In genomic region chr20:53941680-53942079, GRCh38 we compare ENCODE assay signal across 10 cellular contexts.
DNase-seq lines count a peak whose midpoint lies in the region; ATAC-seq and TF ChIP-seq lines count a peak whose summit lies in the region.
"Had no signal": no experiment of that assay in that cellular context is flagged by ENCODE, and none has a peak within 500 bp of the region (broad histone marks: within the 10 kb centered on the region; RNA-seq: fewer than 3 reads in every experiment).

No MANE protein-coding gene starts in this region.

- H2BK120ac ChIP-seq in mesendoderm (ENCODE audit: low read depth, low read length): no peak overlapping the region

- in situ Hi-C loops in mammary epithelial cell (cut with MboI; ENCODE audit: low sequenced_read_pairs in 2 of 2): loop anchor here in 1 of 2 donors (5.0 to 10.0 kb wide), 3 partner anchors 123 to 364 kb away; partner anchors contain the start of gene PFDN4
- in situ Hi-C loops in transverse colon (cut with MboI; ENCODE audit: low pct_ligation_motif_present in 1 of 4, low pct_unique_long_range_greater_than_20kb in 1 of 4, low sequenced_read_pairs in 3 of 4): loop anchor here in 2 of 4 donors (5.0 to 10.0 kb wide), 2 partner anchors 364 to 367 kb away; no protein-coding TSS in a partner anchor

- no peak for TF ChIP-seq CTCF in mammary epithelial cell (conservative IDR thresholded peaks at IDR 0.05 in 1 of 2, IDR thresholded peaks at IDR 0.05 in 1 of 2; ENCODE audit: extremely low read depth in 1 of 2, insufficient read depth in 1 of 2, low read depth in 1 of 2, low read length in 2 of 2)
- no peak for TF ChIP-seq CTCF in breast epithelium (IDR thresholded peaks at IDR 0.05)
- no peak for TF ChIP-seq CTCF in transverse colon (IDR thresholded peaks at IDR 0.05)

- peak overlapping the region; percentile 63 for H3K4me3 Mint-ChIP-seq in activated naive CD8-positive, alpha-beta T cell treated with anti-CD3 and anti-CD28 coated beads, Interleukin-2, amount 10 ng/mL, durations not matched to agents 7 days and 5 days
- no peak overlapping the region for H3K4me3 Mint-ChIP-seq in natural killer cell treated with Interleukin-12 subunit alpha and Interleukin-12 subunit beta and Interleukin-15 and Interleukin-18, amount 100 ng/mL, for 72 hours

- no peak overlapping the region for H2BK5ac ChIP-seq in mesendoderm (ENCODE audit: low read length)

- no peak for ATAC-seq in activated naive CD8-positive, alpha-beta T cell treated with anti-CD3 and anti-CD28 coated beads, Interleukin-2, amount 10 ng/mL, durations not matched to agents 7 days and 5 days (ENCODE audit: low read depth)
- no peak for ATAC-seq in GM18861 (IDR thresholded peaks at IDR 0.05; ENCODE audit: unreplicated experiment)
- ATAC-seq in natural killer cell treated with Interleukin-12 subunit alpha and Interleukin-12 subunit beta and Interleukin-15 and Interleukin-18, amount 100 ng/mL, for 72 hours: no peak

- POLR2A ChIA-PET in activated naive CD8-positive, alpha-beta T cell treated with anti-CD3 and anti-CD28 coated beads, Interleukin-2, amount 10 ng/mL, durations not matched to agents 7 days and 5 days (lab: Charles Lee): interaction anchor here (0.9 kb wide), 1 partner anchor 122 kb away, joined by 3 read pairs; no protein-coding TSS in a partner anchor

- no peaks in the 10 kb centered on the region for H4K20me1 ChIP-seq in mammary epithelial cell (ENCODE audit: insufficient read depth, low read length)

- H3K4me3 ChIP-seq in mammary epithelial cell (replicated peaks in 1 of 3; ENCODE audit: insufficient read depth in 1 of 3, low read depth in 2 of 3, low read length in 3 of 3) (no peak overlapping the region), breast epithelium (no peak overlapping the region), mesendoderm (ENCODE audit: low read length) (no peak overlapping the region), transverse colon (no peak overlapping the region)

- TF ChIP-seq POLR2A in breast epithelium (IDR thresholded peaks at IDR 0.05) (no peak), transverse colon (IDR thresholded peaks at IDR 0.05) (no peak)

- no peak overlapping the region for H2BK15ac ChIP-seq in mesendoderm (replicated peaks; ENCODE audit: low read depth)

- H3K23ac ChIP-seq in mesendoderm (ENCODE audit: low read length): no peak overlapping the region

- H4K5ac ChIP-seq in mesendoderm (ENCODE audit: low read length): no peak overlapping the region

- DNase-seq in mammary epithelial cell: no peak
- DNase-seq in breast epithelium (ENCODE audit: low spot score in 2 of 2): no peak
- no peak for DNase-seq in activated naive CD8-positive, alpha-beta T cell treated with anti-CD3 and anti-CD28 coated beads, Interleukin-2, amount 10 ng/mL, durations not matched to agents 7 days and 5 days
- DNase-seq in mesendoderm: no peak
- no peak for DNase-seq in transverse colon
- no peak for DNase-seq in natural killer cell treated with Interleukin-12 subunit alpha and Interleukin-12 subunit beta and Interleukin-15 and Interleukin-18, amount 100 ng/mL, for 72 hours (ENCODE audit: low spot score)
- DNase-seq in ureter (ENCODE audit: low spot score): no peak
- DNase-seq: activated CD8-positive, alpha-beta memory T cell treated with anti-CD3 and anti-CD28 coated beads for 24 hours; NCI-H1417 treated with DMSO at 0.1 percent for 48 hours had no signal

- peaks cover 28% of the 10 kb centered on the region for H3K4me1 ChIP-seq in mammary epithelial cell (ENCODE audit: insufficient read depth, low read length)
- H3K4me1 ChIP-seq in breast epithelium: peaks cover 0 to 11% of the 10 kb centered on the region in 2 donors
- H3K4me1 ChIP-seq in mesendoderm (ENCODE audit: control insufficient read depth, low read depth, low read length): peaks cover 22% of the 10 kb centered on the region
- peaks cover 6 to 44% (median 23%) of the 10 kb centered on the region in 4 donors for H3K4me1 ChIP-seq in transverse colon

- no peak overlapping the region for H3K9ac ChIP-seq in mammary epithelial cell (ENCODE audit: insufficient read depth, low read length)
- no peak overlapping the region for H3K9ac ChIP-seq in mesendoderm (ENCODE audit: low read length)

- no peaks in the 10 kb centered on the region for H3K79me1 ChIP-seq in mesendoderm (ENCODE audit: low read length)

- no peaks in the 10 kb centered on the region for H3K79me2 ChIP-seq in mammary epithelial cell (ENCODE audit: insufficient read depth, low read length)
- H3K79me2 ChIP-seq in mesendoderm (ENCODE audit: control insufficient read depth, insufficient read depth, low read length): no peaks in the 10 kb centered on the region

- intact Hi-C loops in mammary epithelial cell (cut with micrococcal nuclease) (loop anchor here (2.0 to 10.0 kb wide), 4 partner anchors 706 to 1629 kb away; partner anchors contain the start of gene TSHZ2), breast epithelium (cut with DNase I; ENCODE audit: low total_unique reads) (loop anchor here (10.0 kb wide), 1 partner anchor 367 kb away; no protein-coding TSS in a partner anchor), transverse colon (cut with DNase I; ENCODE audit: low total_unique reads) (no loop called here)

- peaks cover 1% of the 10 kb centered on the region for H3K36me3 Mint-ChIP-seq in activated naive CD8-positive, alpha-beta T cell treated with anti-CD3 and anti-CD28 coated beads, Interleukin-2, amount 10 ng/mL, durations not matched to agents 7 days and 5 days
- no peaks in the 10 kb centered on the region for H3K36me3 Mint-ChIP-seq in natural killer cell treated with Interleukin-12 subunit alpha and Interleukin-12 subunit beta and Interleukin-15 and Interleukin-18, amount 100 ng/mL, for 72 hours

- H3K27ac Mint-ChIP-seq in activated naive CD8-positive, alpha-beta T cell treated with anti-CD3 and anti-CD28 coated beads, Interleukin-2, amount 10 ng/mL, durations not matched to agents 7 days and 5 days: peak overlapping the region; percentile 58
- no peak overlapping the region for H3K27ac Mint-ChIP-seq in natural killer cell treated with Interleukin-12 subunit alpha and Interleukin-12 subunit beta and Interleukin-15 and Interleukin-18, amount 100 ng/mL, for 72 hours

- H3K4me2 ChIP-seq in mammary epithelial cell (ENCODE audit: insufficient read depth, low read depth, low read length): peak overlapping the region; percentile 48
- H3K4me2 ChIP-seq in mesendoderm (ENCODE audit: low read length): no peak overlapping the region

- H3K4me1 Mint-ChIP-seq in activated naive CD8-positive, alpha-beta T cell treated with anti-CD3 and anti-CD28 coated beads, Interleukin-2, amount 10 ng/mL, durations not matched to agents 7 days and 5 days: peaks cover 43% of the 10 kb centered on the region
- H3K4me1 Mint-ChIP-seq in natural killer cell treated with Interleukin-12 subunit alpha and Interleukin-12 subunit beta and Interleukin-15 and Interleukin-18, amount 100 ng/mL, for 72 hours (ENCODE audit: low read depth in 2 of 2): peaks cover 30 to 34% of the 10 kb centered on the region in 2 donors

- H3K4ac ChIP-seq in mesendoderm (ENCODE audit: low read depth, low read length): no peak overlapping the region

- no peak overlapping the region for H2AK5ac ChIP-seq in mesendoderm (ENCODE audit: low read length)

- H3K56ac ChIP-seq in mesendoderm (ENCODE audit: low read length): no peak overlapping the region

- BruUV-seq in mammary epithelial cell (replicated peaks; lab: Mats Ljungman, UMichigan): no TSS peak

- H3K27ac ChIP-seq in mammary epithelial cell (ENCODE audit: insufficient read depth, low read depth, low read length) (no peak overlapping the region), breast epithelium (peak overlapping the region in 1 of 2 donors; percentile 42), mesendoderm (ENCODE audit: low read depth, low read length) (no peak overlapping the region), transverse colon (peak overlapping the region; percentile 65 to 79 (median 74))

- H3K27me3 ChIP-seq in mammary epithelial cell (ENCODE audit: insufficient read depth, low read length): no peaks in the 10 kb centered on the region
- no peaks in the 10 kb centered on the region for H3K27me3 ChIP-seq in breast epithelium
- no peaks in the 10 kb centered on the region for H3K27me3 ChIP-seq in mesendoderm (ENCODE audit: insufficient read depth, low read length, poor library complexity)
- H3K27me3 ChIP-seq in transverse colon: no peaks in the 10 kb centered on the region

- no peaks in the 10 kb centered on the region for H3K36me3 ChIP-seq in mammary epithelial cell (ENCODE audit: insufficient read depth, low read length)
- H3K36me3 ChIP-seq in breast epithelium: no peaks in the 10 kb centered on the region
- H3K36me3 ChIP-seq in mesendoderm (ENCODE audit: control insufficient read depth, insufficient read depth, low read length): no peaks in the 10 kb centered on the region
- no peaks in the 10 kb centered on the region for H3K36me3 ChIP-seq in transverse colon

- no peaks in the 10 kb centered on the region for H3K27me3 Mint-ChIP-seq in activated naive CD8-positive, alpha-beta T cell treated with anti-CD3 and anti-CD28 coated beads, Interleukin-2, amount 10 ng/mL, durations not matched to agents 7 days and 5 days
- H3K27me3 Mint-ChIP-seq in natural killer cell treated with Interleukin-12 subunit alpha and Interleukin-12 subunit beta and Interleukin-15 and Interleukin-18, amount 100 ng/mL, for 72 hours: peaks cover 0 to 2% of the 10 kb centered on the region in 2 donors

- CTCF ChIA-PET in mammary epithelial cell (lab: Charles Lee; ENCODE audit: low non-redundant PET): no interaction called here

- H2AFZ ChIP-seq in mammary epithelial cell (ENCODE audit: low read depth, low read length): peak overlapping the region; percentile 59

- WGBS in mammary epithelial cell (ENCODE audit: low coverage, missing lambda C conversion rate): 100% methylated on average over 1 of the region's 1 CpG
- no CpG with 5 or more reads among the region's 1 CpG for WGBS in mesendoderm (ENCODE audit: extremely low coverage, insufficient coverage, low lambda C conversion rate)
- WGBS in transverse colon (ENCODE audit: low coverage in 1 of 2), 2 donors: 81 to 100% methylated on average over 1 of the region's 1 CpG

- H3K9me3 Mint-ChIP-seq in activated naive CD8-positive, alpha-beta T cell treated with anti-CD3 and anti-CD28 coated beads, Interleukin-2, amount 10 ng/mL, durations not matched to agents 7 days and 5 days: no peaks in the 10 kb centered on the region
- no peaks in the 10 kb centered on the region for H3K9me3 Mint-ChIP-seq in natural killer cell treated with Interleukin-12 subunit alpha and Interleukin-12 subunit beta and Interleukin-15 and Interleukin-18, amount 100 ng/mL, for 72 hours

- H4K8ac ChIP-seq in mesendoderm (ENCODE audit: low read depth, low read length): no peak overlapping the region

- no peak for TF ChIP-seq EP300 in transverse colon (IDR thresholded peaks at IDR 0.05; ENCODE audit: low read depth)

- H3K9me3 ChIP-seq in mammary epithelial cell (replicated peaks; ENCODE audit: insufficient read depth, low read length): no peaks in the 10 kb centered on the region
- H3K9me3 ChIP-seq in breast epithelium: no peaks in the 10 kb centered on the region
- H3K9me3 ChIP-seq in transverse colon: no peaks in the 10 kb centered on the region

- dilution Hi-C loops in mammary epithelial cell (cut with HindIII; ENCODE audit: low sequenced_read_pairs): loop anchor here (5.0 kb wide), 1 partner anchor 34 kb away; no protein-coding TSS in a partner anchor

- H3K18ac ChIP-seq in mesendoderm (ENCODE audit: low read length): peak overlapping the region; percentile 54

Comparison
In these comparisons a context has a peak if more than half of its experiments do, and no peak if none do; other contexts are left out.
1. H3K27ac ChIP-seq: peak in transverse colon (4 of 4); none in mammary epithelial cell (single experiment) and mesendoderm (single experiment).